Comparison of ENCODE assay signal across 8 cellular contexts in the genomic region with DNA sequence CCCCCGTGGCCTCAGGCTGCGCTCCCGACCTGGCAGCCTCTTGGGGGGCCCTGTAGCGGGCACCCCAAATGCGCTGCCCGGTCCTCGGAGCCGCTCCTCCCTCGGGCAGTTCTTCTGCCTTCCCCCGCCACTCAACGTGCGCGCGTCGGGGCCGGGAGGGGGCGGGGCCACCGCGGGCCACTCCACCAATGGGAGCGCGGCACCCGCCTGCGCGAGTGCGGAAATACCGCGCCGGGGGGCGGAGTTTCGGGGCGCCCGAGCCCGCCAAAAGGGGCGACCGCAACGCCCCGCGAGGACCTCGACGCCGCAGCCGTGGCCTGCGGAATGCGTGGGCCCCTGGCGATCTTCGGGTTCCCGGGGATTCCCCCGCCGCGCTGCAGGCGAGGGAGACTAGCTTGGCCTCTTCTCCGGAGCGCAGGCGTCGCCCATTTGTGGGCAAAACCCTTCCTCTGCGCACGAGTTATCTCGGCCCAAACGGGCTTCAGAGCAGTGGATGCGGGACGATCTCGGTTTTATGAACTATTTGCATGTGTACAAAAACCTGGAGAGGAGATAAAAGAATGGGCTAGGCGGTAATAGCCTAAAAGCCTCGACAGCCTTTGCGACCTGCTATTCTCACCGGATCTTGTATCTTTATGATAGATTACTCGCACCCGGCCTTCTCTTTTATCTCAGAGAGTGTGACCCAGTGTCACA. TPM values are rescaled to one million over a fixed set of nuclear protein-coding genes. Genes with fewer than 3 reads are reported as not detected.
DNase-seq lines count a peak whose midpoint lies in the region; ATAC-seq and TF ChIP-seq lines count a peak whose summit lies in the region.

A gene with protein sequence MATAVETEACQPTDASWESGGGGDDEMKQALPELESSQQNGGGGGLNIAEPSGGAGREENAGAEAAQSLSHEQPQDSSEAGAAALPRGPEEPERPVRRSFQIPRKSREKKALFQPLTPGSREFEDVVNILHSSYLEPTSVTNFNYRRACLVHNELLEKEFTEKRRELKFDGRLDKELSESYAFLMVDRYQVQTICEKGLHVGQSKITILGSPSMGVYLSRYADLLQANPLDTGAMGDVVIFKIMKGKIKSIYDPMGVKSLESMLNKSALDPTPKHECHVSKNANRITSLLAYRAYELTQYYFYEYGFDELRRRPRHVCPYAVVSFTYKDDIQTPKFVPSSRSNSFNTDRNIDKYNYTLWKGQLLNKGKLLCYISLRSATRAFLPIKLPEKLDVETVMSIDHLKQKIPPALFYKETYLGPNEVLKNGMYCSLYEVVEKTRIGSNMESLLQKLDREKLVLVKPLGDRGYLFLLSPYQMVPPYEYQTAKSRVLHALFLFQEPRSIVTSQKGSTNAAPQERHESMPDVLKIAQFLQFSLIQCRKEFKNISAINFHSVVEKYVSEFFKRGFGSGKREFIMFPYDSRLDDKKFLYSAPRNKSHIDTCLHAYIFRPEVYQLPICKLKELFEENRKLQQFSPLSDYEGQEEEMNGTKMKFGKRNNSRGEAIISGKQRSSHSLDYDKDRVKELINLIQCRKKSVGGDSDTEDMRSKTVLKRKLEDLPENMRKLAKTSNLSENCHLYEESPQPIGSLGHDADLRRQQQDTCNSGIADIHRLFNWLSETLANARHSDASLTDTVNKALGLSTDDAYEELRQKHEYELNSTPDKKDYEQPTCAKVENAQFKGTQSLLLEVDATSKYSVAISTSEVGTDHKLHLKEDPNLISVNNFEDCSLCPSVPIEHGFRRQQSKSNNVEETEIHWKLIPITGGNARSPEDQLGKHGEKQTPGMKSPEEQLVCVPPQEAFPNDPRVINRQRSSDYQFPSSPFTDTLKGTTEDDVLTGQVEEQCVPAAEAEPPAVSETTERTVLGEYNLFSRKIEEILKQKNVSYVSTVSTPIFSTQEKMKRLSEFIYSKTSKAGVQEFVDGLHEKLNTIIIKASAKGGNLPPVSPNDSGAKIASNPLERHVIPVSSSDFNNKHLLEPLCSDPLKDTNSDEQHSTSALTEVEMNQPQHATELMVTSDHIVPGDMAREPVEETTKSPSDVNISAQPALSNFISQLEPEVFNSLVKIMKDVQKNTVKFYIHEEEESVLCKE (N-terminal part only) (minus strand): TSS at position 144 of the 696 bp plus-strand sequence. CDS start 259 bp downstream, outside the sequence.

- peaks cover 41% of the 10 kb centered on the region for H3K4me1 Mint-ChIP-seq in activated CD4-positive, alpha-beta T cell treated with anti-CD3 and anti-CD28 coated beads, Interleukin-2, amount 10 ng/mL, durations not matched to agents 7 days and 5 days

- CTCF ChIA-PET in activated CD4-positive, alpha-beta T cell treated with anti-CD3 and anti-CD28 coated beads, Interleukin-2, amount 10 ng/mL, durations not matched to agents 7 days and 5 days (lab: Charles Lee), result interaction anchor here (1.5 to 2.0 kb wide), 3 partner anchors 10 to 117 kb away, joined by 5 to 9 read pairs (median 6); no protein-coding TSS in a partner anchor

- H3K9me3 Mint-ChIP-seq in activated CD4-positive, alpha-beta T cell treated with anti-CD3 and anti-CD28 coated beads, Interleukin-2, amount 10 ng/mL, durations not matched to agents 7 days and 5 days, result peaks cover 17% of the 10 kb centered on the region

- peaks cover 24% of the 10 kb centered on the region for H3K4me1 ChIP-seq in ACC112 (ENCODE audit: control insufficient read depth, insufficient read depth, low read length, unreplicated experiment)

- peaks cover 53% of the 10 kb centered on the region for H3K36me3 Mint-ChIP-seq in activated CD4-positive, alpha-beta T cell treated with anti-CD3 and anti-CD28 coated beads, Interleukin-2, amount 10 ng/mL, durations not matched to agents 7 days and 5 days (ENCODE audit: low read depth)

- peak within 1 kb of the TSS; percentile 96 for H2AFZ ChIP-seq in ACC112 (ENCODE audit: low read length, unreplicated experiment)

- no peak for TF ChIP-seq CTCF in coronary artery (IDR thresholded peaks at IDR 0.05)

- H3K4me3 ChIP-seq in ACC112 (ENCODE audit: low read depth, low read length) (peak within 1 kb of the TSS; percentile 85), coronary artery (peak within 1 kb of the TSS; percentile 97)

- peak within 1 kb of the TSS; percentile 99 for H3K27ac Mint-ChIP-seq in activated CD4-positive, alpha-beta T cell treated with anti-CD3 and anti-CD28 coated beads, Interleukin-2, amount 10 ng/mL, durations not matched to agents 7 days and 5 days

- ATAC-seq in GM18511 (IDR thresholded peaks at IDR 0.05; ENCODE audit: unreplicated experiment) (peak; percentile 77), HG03025 (IDR thresholded peaks at IDR 0.05; ENCODE audit: low FRiP score, unreplicated experiment) (peak; percentile 70)

- DNase-seq in NCI-H345 treated with DMSO at 0.1 percent for 48 hours (lab: John Stamatoyannopoulos, UW; ENCODE audit: unreplicated experiment) (peak; percentile 49), coronary artery (ENCODE audit: low spot score) (peak; percentile 87), left kidney (ENCODE audit: low read depth, low spot score) (peak; percentile 95)
- DNase-seq in activated CD4-positive, alpha-beta T cell treated with anti-CD3 and anti-CD28 coated beads, Interleukin-2, amount 10 ng/mL, durations not matched to agents 7 days and 5 days, result peak; percentile 86
- DNase-seq in stimulated activated CD4-positive, alpha-beta T cell treated with anti-CD3 and anti-CD28 coated beads, Interleukin-1b, Interleukin-23, amount 100 ng/mL, for 48 hours, result peak; percentile 87

- no peaks in the 10 kb centered on the region for H3K27me3 Mint-ChIP-seq in activated CD4-positive, alpha-beta T cell treated with anti-CD3 and anti-CD28 coated beads, Interleukin-2, amount 10 ng/mL, durations not matched to agents 7 days and 5 days

- peak within 1 kb of the TSS; percentile 97 for H3K4me3 Mint-ChIP-seq in activated CD4-positive, alpha-beta T cell treated with anti-CD3 and anti-CD28 coated beads, Interleukin-2, amount 10 ng/mL, durations not matched to agents 7 days and 5 days

- POLR2A ChIA-PET in activated CD4-positive, alpha-beta T cell treated with anti-CD3 and anti-CD28 coated beads, Interleukin-2, amount 10 ng/mL, durations not matched to agents 7 days and 5 days (lab: Charles Lee), result interaction anchor here (0.8 to 1.6 kb wide), 2 partner anchors 10 to 105 kb away, joined by 3 to 7 read pairs; no protein-coding TSS in a partner anchor

- H3K79me2 ChIP-seq in ACC112 (ENCODE audit: control insufficient read depth, insufficient read depth, low read length, unreplicated experiment), result peaks cover 45% of the 10 kb centered on the region

- peaks cover 26% of the 10 kb centered on the region for H3K36me3 ChIP-seq in ACC112 (ENCODE audit: insufficient read depth, low read length)

- H3K27ac ChIP-seq in ACC112 (ENCODE audit: low read depth, low read length), result peak within 1 kb of the TSS; percentile 88
- peak within 1 kb of the TSS; percentile 100 for H3K27ac ChIP-seq in coronary artery

- no peaks in the 10 kb centered on the region for H3K27me3 ChIP-seq in ACC112 (ENCODE audit: insufficient read depth, low read length)

RNA-seq across cellular contexts. Expression of the gene that starts here (rescaled TPM):
- 10 to 100 TPM; 60.4 TPM for total RNA-seq in activated CD4-positive, alpha-beta T cell treated with anti-CD3 and anti-CD28 coated beads, Interleukin-2, amount 10 ng/mL, durations not matched to agents 7 days and 5 days

Comparison
In these comparisons a context has a peak if more than half of its experiments do, and no peak if none do; other contexts are left out.
1. Peak in every context shown above with its lines: DNase-seq, ATAC-seq, H3K4me3 ChIP-seq and H3K27ac ChIP-seq.